ENCODE assay signal across 13 cellular contexts in the genomic region with DNA sequence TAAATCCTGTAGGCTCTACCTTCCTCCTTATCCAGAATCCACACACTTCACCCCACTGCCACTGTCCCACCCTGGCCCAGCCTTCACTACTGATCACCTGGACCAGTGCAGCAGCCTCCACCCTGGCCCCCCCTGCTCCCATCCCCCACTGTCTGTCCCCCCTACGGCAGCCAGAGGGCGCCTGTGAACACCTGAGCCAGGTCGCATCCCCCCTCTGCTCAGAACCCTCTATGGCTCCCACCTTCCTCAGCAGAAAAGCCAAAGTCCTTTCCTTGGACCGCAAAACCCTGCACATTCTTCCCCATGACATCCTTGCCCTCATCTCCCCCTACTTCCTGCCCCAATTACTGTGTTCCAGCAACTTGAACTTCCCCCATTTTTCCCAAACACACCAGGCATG. TPM values are rescaled to one million over a fixed set of nuclear protein-coding genes. Genes with fewer than 3 reads are reported as not detected.
DNase-seq lines count a peak whose midpoint lies in the region; ATAC-seq and TF ChIP-seq lines count a peak whose summit lies in the region.
"Had no signal": no experiment of that assay in that cellular context is flagged by ENCODE, and none has a peak within 500 bp of the region (broad histone marks: within the 10 kb centered on the region; RNA-seq: fewer than 3 reads in every experiment).

No MANE protein-coding gene starts in this region.

- no peak overlapping the region for H3K4me2 ChIP-seq in PC-9

- TF ChIP-seq CTCF in AG09319 (IDR thresholded peaks at IDR 0.05; ENCODE audit: low read depth, low read length): peak; percentile 16
- TF ChIP-seq CTCF in GM12872 (IDR thresholded peaks at IDR 0.05; ENCODE audit: insufficient read depth, low read depth, low read length): peak; percentile 41; the same call in 2 of the 3 replicates
- TF ChIP-seq CTCF in PC-9 (conservative IDR thresholded peaks at IDR 0.05): peak; percentile 49
- TF ChIP-seq CTCF in fibroblast of villous mesenchyme (IDR thresholded peaks at IDR 0.05; ENCODE audit: insufficient read depth, low read depth, low read length): peak; percentile 23

- H3K79me2 ChIP-seq in PC-9 (ENCODE audit: low read depth): no peaks in the 10 kb centered on the region

- peaks cover 20% of the 10 kb centered on the region; the same call in 1 of the 2 replicates for H3F3A ChIP-seq in PC-9 (ENCODE audit: insufficient read depth, low read depth)

- H3K9me2 ChIP-seq in PC-9 (ENCODE audit: insufficient read depth): no peaks in the 10 kb centered on the region

- H3K9me3 ChIP-seq in PC-9 (ENCODE audit: insufficient read depth, low read depth): no peaks in the 10 kb centered on the region

- ATAC-seq in GM18505 (IDR thresholded peaks at IDR 0.05; ENCODE audit: unreplicated experiment): no peak
- no peak for ATAC-seq in GM21825 (IDR thresholded peaks at IDR 0.05; ENCODE audit: unreplicated experiment)
- ATAC-seq in HG03025 (IDR thresholded peaks at IDR 0.05; ENCODE audit: low FRiP score, unreplicated experiment): no peak

- CTCF ChIA-PET in PC-9 (lab: Charles Lee): no interaction called here

- no peak overlapping the region for H3K27ac ChIP-seq in PC-9

- H3K27me3 ChIP-seq in PC-9 (ENCODE audit: insufficient read depth, low read depth): no peaks in the 10 kb centered on the region

- H2AFZ ChIP-seq in PC-9: no peak overlapping the region

- no peaks in the 10 kb centered on the region for H3K4me1 ChIP-seq in PC-9 (replicated peaks; ENCODE audit: insufficient read depth)

- H4K20me1 ChIP-seq in PC-9 (ENCODE audit: insufficient read depth): no peaks in the 10 kb centered on the region

- BruUV-seq in PC-9 (replicated peaks; lab: Mats Ljungman, UMichigan): no TSS peak

- H3K4me3 ChIP-seq in PC-9 (no peak overlapping the region), fibroblast of villous mesenchyme (ENCODE audit: low read depth, low read length) (no peak overlapping the region)

- TF ChIP-seq POLR2A in GM18505 (IDR thresholded peaks at IDR 0.05; ENCODE audit: borderline replicate concordance, extremely low read depth, insufficient read depth, insufficient read length): no peak

- intact Hi-C loops in PC-9 (cut with micrococcal nuclease; ENCODE audit: unreplicated experiment): no loop called here

- DNase-seq in AG09319 (ENCODE audit: extremely low read depth, low read depth) (no peak), PC-9 (no peak), fibroblast of villous mesenchyme (ENCODE audit: low read depth) (no peak), SK-N-DZ (ENCODE audit: low spot score) (no peak)
- DNase-seq: COR-L47, NCI-H2029 treated with DMSO at 0.1 percent for 48 hours had no signal

- no peaks in the 10 kb centered on the region for H3K36me3 ChIP-seq in PC-9 (ENCODE audit: low read depth)

- POLR2A ChIA-PET in PC-9 (lab: Charles Lee; ENCODE audit: unreplicated experiment): no interaction called here

RNA-seq across cellular contexts. Expression of a gene that starts 20.6 kb away (rescaled TPM):
- total RNA-seq in PC-9 (2021) (not detected in 2 replicates), fibroblast of villous mesenchyme (not detected in 2 replicates)
- 66.4 and 88.5 TPM in 2 replicates for polyA plus RNA-seq in SK-N-DZ (2014; cell fraction: cytosol; rRNA removed)
- polyA plus RNA-seq in SK-N-DZ (2014; cell fraction: nucleus; rRNA removed): 47.9 and 77.2 TPM in 2 replicates
- total RNA-seq: liver, renal cortical epithelial cell had no signal
- polyA plus RNA-seq: liver had no signal

RNA-seq across cellular contexts. Expression of a gene that starts 24.8 kb away (rescaled TPM):
- total RNA-seq in PC-9 (2021) (410 and 412 TPM in 2 replicates), fibroblast of villous mesenchyme (85.5 and 93.1 TPM in 2 replicates)
- polyA plus RNA-seq in SK-N-DZ (2014; cell fraction: cytosol; rRNA removed): 54.2 and 58.9 TPM in 2 replicates
- 111 and 113 TPM in 2 replicates for polyA plus RNA-seq in SK-N-DZ (2014; cell fraction: nucleus; rRNA removed)

RNA-seq across cellular contexts. Expression of a gene that starts 25.3 kb away (rescaled TPM):
- total RNA-seq in PC-9 (2021): 0.15 and 0.39 TPM in 2 replicates
- total RNA-seq in fibroblast of villous mesenchyme: under 0.01 and 0.43 TPM in 2 replicates
- polyA plus RNA-seq in SK-N-DZ (2014; cell fraction: cytosol; rRNA removed): 0.42 and 6.6 TPM in 2 replicates
- polyA plus RNA-seq in SK-N-DZ (2014; cell fraction: nucleus; rRNA removed): 10.7 TPM in 1 of 2 replicates, not detected in the other

RNA-seq across cellular contexts. Expression of a gene that starts 41.1 kb away (rescaled TPM):
- 100 and 125 TPM in 2 replicates for total RNA-seq in PC-9 (2021)
- 0.32 and 1.3 TPM in 2 replicates for total RNA-seq in fibroblast of villous mesenchyme
- not detected in 2 replicates for polyA plus RNA-seq in SK-N-DZ (2014; cell fraction: cytosol; rRNA removed)
- not detected in 2 replicates for polyA plus RNA-seq in SK-N-DZ (2014; cell fraction: nucleus; rRNA removed)
- total RNA-seq: activated T-cell treated with anti-CD3 and anti-CD28 coated beads, Interleukin-2, amount 50 U/mL, for 72 hours had no signal

RNA-seq across cellular contexts. Expression of a gene that starts 45.4 kb away (rescaled TPM):
- total RNA-seq in PC-9 (2021) (13.4 and 13.8 TPM in 2 replicates), fibroblast of villous mesenchyme (3.9 and 4.7 TPM in 2 replicates)
- 4.0 and 10.3 TPM in 2 replicates for polyA plus RNA-seq in SK-N-DZ (2014; cell fraction: cytosol; rRNA removed)
- 8.2 and 13.5 TPM in 2 replicates for polyA plus RNA-seq in SK-N-DZ (2014; cell fraction: nucleus; rRNA removed)
